In genomic region chr2:121735520-121736074, GRCh38 we compare ENCODE assay signal across 8 cellular contexts. TPM values are rescaled to one million over a fixed set of nuclear protein-coding genes. Genes with fewer than 3 reads are reported as not detected.
A peak's percentile ranks its signal among the peaks of the same experiment; 100 is the strongest.
DNase-seq lines count a peak whose midpoint lies in the region; ATAC-seq and TF ChIP-seq lines count a peak whose summit lies in the region.

No MANE protein-coding gene starts in this region.

- peaks cover 33% of the 10 kb centered on the region for H3K36me3 ChIP-seq in Panc1 (ENCODE audit: control insufficient read depth, insufficient read depth, low read length)
- H3K36me3 ChIP-seq in endocrine pancreas (ENCODE audit: control insufficient read depth, insufficient read depth, low read length): peaks cover 3% of the 10 kb centered on the region
- H3K36me3 ChIP-seq in neutrophil: no peaks in the 10 kb centered on the region

- H3K4me3 ChIP-seq in Panc1 (ENCODE audit: low read depth in 2 of 2, low read length in 2 of 2): peak overlapping the region; percentile 99 to 100
- peak overlapping the region; percentile 93 for H3K4me3 ChIP-seq in endocrine pancreas (ENCODE audit: control insufficient read depth, insufficient read depth, low read length)
- peak overlapping the region; percentile 81 to 90 for H3K4me3 ChIP-seq in neutrophil (ENCODE audit: low read depth in 1 of 2, low read length in 1 of 2)

- peak overlapping the region; percentile 92 for H3K9ac ChIP-seq in endocrine pancreas (ENCODE audit: control insufficient read depth, insufficient read depth, low read length)

- DNase-seq in SIG-M5 treated with dmso at 0.1 percent for 504 hours (lab: John Stamatoyannopoulos, UW; ENCODE audit: unreplicated experiment) (peak; percentile 43), SIG-M5 (lab: John Stamatoyannopoulos, UW) (no peak), Panc1 (ENCODE audit: low read depth, low spot score) (no peak), GM13976 (ENCODE audit: low spot score) (no peak), NCI-H82 treated with DMSO at 0.1 percent for 48 hours (lab: John Stamatoyannopoulos, UW; ENCODE audit: unreplicated experiment) (no peak)

- H3K27me3 ChIP-seq in Panc1 (ENCODE audit: control insufficient read depth, insufficient read depth, low read length) (no peaks in the 10 kb centered on the region), endocrine pancreas (ENCODE audit: control insufficient read depth, insufficient read depth, low read length) (no peaks in the 10 kb centered on the region), neutrophil (no peaks in the 10 kb centered on the region)

- BruUV-seq in Panc1 (replicated peaks; lab: Mats Ljungman, UMichigan): no TSS peak

- in situ Hi-C loops in Panc1 (cut with HindIII; ENCODE audit: low pct_unique_long_range_greater_than_20kb, low sequenced_read_pairs) (no loop called here), GM13976 (cut with MboI; ENCODE audit: low sequenced_read_pairs, unreplicated experiment) (no loop called here)

- H3K27ac ChIP-seq in Panc1 (ENCODE audit: low read length): peak overlapping the region; percentile 97
- peak overlapping the region; percentile 87 for H3K27ac ChIP-seq in neutrophil

- ATAC-seq in Panc1: no peak
- no peak for ATAC-seq in GM19328 (IDR thresholded peaks at IDR 0.05; ENCODE audit: unreplicated experiment)

- H3K4me1 ChIP-seq in Panc1 (ENCODE audit: control insufficient read depth, insufficient read depth, low read length) (peaks cover 8% of the 10 kb centered on the region; the same call in 1 of the 2 replicates), endocrine pancreas (ENCODE audit: control insufficient read depth, insufficient read depth, low read length) (peaks cover 5% of the 10 kb centered on the region), neutrophil (ENCODE audit: control insufficient read depth in 1 of 2, insufficient read depth in 1 of 2, low read depth in 1 of 2, low read length in 1 of 2) (peaks cover 13 to 20% of the 10 kb centered on the region in 2 experiments)

- POLR2A ChIA-PET in Panc1 (lab: Charles Lee): no interaction called here

- intact Hi-C loops in Panc1 (cut with micrococcal nuclease; ENCODE audit: unreplicated experiment): no loop called here

- H3K9me3 ChIP-seq in Panc1 (ENCODE audit: control insufficient read depth, insufficient read depth, low read depth, low read length) (no peaks in the 10 kb centered on the region), endocrine pancreas (ENCODE audit: control insufficient read depth, low read length) (no peaks in the 10 kb centered on the region), neutrophil (no peaks in the 10 kb centered on the region)

- no peak for TF ChIP-seq CTCF in Panc1 (IDR thresholded peaks at IDR 0.05)
- TF ChIP-seq CTCF in neutrophil (IDR thresholded peaks at IDR 0.05): no peak
- TF ChIP-seq CTCF in GM13976 (IDR thresholded peaks at IDR 0.05; ENCODE audit: borderline replicate concordance, control extremely low read depth, extremely low read depth, insufficient read depth, missing control alignments): no peak

- CTCF ChIA-PET in Panc1 (lab: Charles Lee): interaction anchor here (0.5 kb wide), 2 partner anchors 115 to 380 kb away, joined by 3 read pairs; no protein-coding TSS in a partner anchor

RNA-seq across cellular contexts. Expression of gene NIFK, which starts 1.1 kb away (rescaled TPM):
- 84.5 TPM for total RNA-seq in Panc1 (2021; ENCODE audit: unreplicated experiment)
- polyA plus RNA-seq in Panc1 (2012; ENCODE audit: insufficient read length): 24.9 TPM

RNA-seq across cellular contexts. Expression of gene TSN, which starts 19.9 kb away (rescaled TPM):
- total RNA-seq in Panc1 (2021; ENCODE audit: unreplicated experiment): 96.0 TPM
- polyA plus RNA-seq in Panc1 (2012; ENCODE audit: insufficient read length): 70.7 TPM
